ENCODE assay signal across 8 cellular contexts in genomic region chr12:2795291-2796186, GRCh38. TPM values are rescaled to one million over a fixed set of nuclear protein-coding genes. Genes with fewer than 3 reads are reported as not detected.
DNase-seq lines count a peak whose midpoint lies in the region; ATAC-seq and TF ChIP-seq lines count a peak whose summit lies in the region.

No MANE protein-coding gene starts in this region.

- 0 to 1% (median 0%) methylated on average over 10 to 111 of the region's 111 CpGs for WGBS in heart left ventricle, 4 donors

- H3K4me1 Mint-ChIP-seq in activated naive CD8-positive, alpha-beta T cell treated with anti-CD3 and anti-CD28 coated beads, Interleukin-2, amount 10 ng/mL, durations not matched to agents 7 days and 5 days = peaks cover 32% of the 10 kb centered on the region
- H3K4me1 Mint-ChIP-seq in type B pancreatic cell (ENCODE audit: unreplicated experiment) = no peaks in the 10 kb centered on the region

- intact Hi-C loops in heart left ventricle (cut with DNase I) = loop anchor here in 3 of 10 donors (2.0 kb wide), 1 partner anchor 17 kb away; the partner anchor contains the start of gene ITFG2 (in 3 of the 3)

- H3K4me1 ChIP-seq in DOHH2 (ENCODE audit: control insufficient read depth, low read length) (peaks cover 22% of the 10 kb centered on the region), HUES6 (ENCODE audit: control insufficient read depth, insufficient read depth, low read length) (peaks cover 8% of the 10 kb centered on the region; the same call in 1 of the 2 replicates), heart left ventricle (peaks cover 0 to 49% (median 27%) of the 10 kb centered on the region in 12 donors)

- peak overlapping the region; percentile 93 for H3K4me2 ChIP-seq in DOHH2 (ENCODE audit: low read length)

- TF ChIP-seq CTCF in DOHH2 (IDR thresholded peaks at IDR 0.05; ENCODE audit: low read depth, low read length, poor library complexity, severe bottlenecking) (no peak), heart left ventricle (IDR thresholded peaks at IDR 0.05) (peak in 1 of 12 donors; percentile 17), type B pancreatic cell (conservative IDR thresholded peaks at IDR 0.05) (no peak)

- H3K27me3 Mint-ChIP-seq in activated naive CD8-positive, alpha-beta T cell treated with anti-CD3 and anti-CD28 coated beads, Interleukin-2, amount 10 ng/mL, durations not matched to agents 7 days and 5 days = peaks cover 7% of the 10 kb centered on the region
- peaks cover 6% of the 10 kb centered on the region for H3K27me3 Mint-ChIP-seq in type B pancreatic cell

- peak overlapping the region; percentile 95 for H3K4me3 ChIP-seq in DOHH2 (ENCODE audit: low read length)
- H3K4me3 ChIP-seq in HUES6 (ENCODE audit: low read depth, low read length) = peak overlapping the region; percentile 77
- H3K4me3 ChIP-seq in heart left ventricle = peak overlapping the region; percentile 71 to 95 (median 86)

- peaks cover 2% of the 10 kb centered on the region; the same call in 1 of the 2 replicates for H3F3A ChIP-seq in DOHH2 (ENCODE audit: control insufficient read depth, insufficient read depth)

- H3K9ac ChIP-seq in HUES6 (ENCODE audit: low read length) = peak overlapping the region; percentile 69

- peaks cover 50% of the 10 kb centered on the region for H3K79me2 ChIP-seq in DOHH2 (ENCODE audit: control insufficient read depth, low read length)

- H3K36me3 ChIP-seq in DOHH2 (ENCODE audit: control insufficient read depth, low read length) = peaks cover 48% of the 10 kb centered on the region
- peaks cover 45% of the 10 kb centered on the region for H3K36me3 ChIP-seq in HUES6 (ENCODE audit: control insufficient read depth, insufficient read depth, low read length)
- peaks cover 0 to 37% (median 30%) of the 10 kb centered on the region in 9 donors for H3K36me3 ChIP-seq in heart left ventricle

- H4K20me1 ChIP-seq in DOHH2 (ENCODE audit: control insufficient read depth, insufficient read depth, low read depth, low read length) = peaks cover 31% of the 10 kb centered on the region

- peaks cover 17% of the 10 kb centered on the region for H3K36me3 Mint-ChIP-seq in activated naive CD8-positive, alpha-beta T cell treated with anti-CD3 and anti-CD28 coated beads, Interleukin-2, amount 10 ng/mL, durations not matched to agents 7 days and 5 days
- H3K36me3 Mint-ChIP-seq in type B pancreatic cell = peaks cover 45% of the 10 kb centered on the region

- DNase-seq in SK-N-DZ (ENCODE audit: low spot score) = peak; percentile 66
- DNase-seq in activated naive CD8-positive, alpha-beta T cell treated with anti-CD3 and anti-CD28 coated beads, Interleukin-2, amount 10 ng/mL, durations not matched to agents 7 days and 5 days = peak; percentile 87
- peak; percentile 87 to 91 (median 89) for DNase-seq in heart left ventricle
- DNase-seq in pons (ENCODE audit: low spot score) = peak; percentile 73
- DNase-seq in type B pancreatic cell (ENCODE audit: extremely low spot score, unreplicated experiment) = peak; percentile 79

- POLR2A ChIA-PET in activated naive CD8-positive, alpha-beta T cell treated with anti-CD3 and anti-CD28 coated beads, Interleukin-2, amount 10 ng/mL, durations not matched to agents 7 days and 5 days (lab: Charles Lee) = interaction anchor here (0.8 to 3.4 kb wide), 8 partner anchors 12 to 116 kb away, joined by 3 to 31 read pairs (median 8); partner anchors contain the start of genes FOXM1, ITFG2 and RHNO1

- H3K27ac Mint-ChIP-seq in activated naive CD8-positive, alpha-beta T cell treated with anti-CD3 and anti-CD28 coated beads, Interleukin-2, amount 10 ng/mL, durations not matched to agents 7 days and 5 days = peak overlapping the region; percentile 85
- H3K27ac Mint-ChIP-seq in type B pancreatic cell = peak overlapping the region; percentile 92

- H3K27ac ChIP-seq in DOHH2 (ENCODE audit: low read depth, low read length) (no peak overlapping the region), HUES6 (ENCODE audit: low read depth, low read length) (no peak overlapping the region), heart left ventricle (peak overlapping the region in 11 of 12 donors; percentile 68 to 89 (median 81))

- H3K27me3 ChIP-seq in DOHH2 (ENCODE audit: control insufficient read depth, low read length) (no peaks in the 10 kb centered on the region), HUES6 (ENCODE audit: control insufficient read depth, insufficient read depth, low read length) (peaks cover 16% of the 10 kb centered on the region), heart left ventricle (peaks cover 0 to 4% (median 0%) of the 10 kb centered on the region in 9 donors)

- peak in 1 of 2 donors; percentile 63 for TF ChIP-seq POLR2A in heart left ventricle (IDR thresholded peaks at IDR 0.05)

- H3K4me3 Mint-ChIP-seq in activated naive CD8-positive, alpha-beta T cell treated with anti-CD3 and anti-CD28 coated beads, Interleukin-2, amount 10 ng/mL, durations not matched to agents 7 days and 5 days = peak overlapping the region; percentile 87
- H3K4me3 Mint-ChIP-seq in type B pancreatic cell = peak overlapping the region; percentile 95

- no peaks in the 10 kb centered on the region for H3K9me3 ChIP-seq in DOHH2 (ENCODE audit: control insufficient read depth, insufficient read depth, low read length)
- no peaks in the 10 kb centered on the region for H3K9me3 ChIP-seq in HUES6 (ENCODE audit: control insufficient read depth, insufficient read depth, low read depth, low read length)
- no peaks in the 10 kb centered on the region for H3K9me3 ChIP-seq in heart left ventricle

- H3K9me2 ChIP-seq in DOHH2 (replicated peaks; ENCODE audit: control insufficient read depth, low read length) = no peaks in the 10 kb centered on the region

- no peaks in the 10 kb centered on the region for H3K9me3 Mint-ChIP-seq in activated naive CD8-positive, alpha-beta T cell treated with anti-CD3 and anti-CD28 coated beads, Interleukin-2, amount 10 ng/mL, durations not matched to agents 7 days and 5 days
- H3K9me3 Mint-ChIP-seq in type B pancreatic cell = no peaks in the 10 kb centered on the region

- ATAC-seq in GM21390 (IDR thresholded peaks at IDR 0.05; ENCODE audit: unreplicated experiment) = peak; percentile 72
- ATAC-seq in activated naive CD8-positive, alpha-beta T cell treated with anti-CD3 and anti-CD28 coated beads, Interleukin-2, amount 10 ng/mL, durations not matched to agents 7 days and 5 days (ENCODE audit: low read depth) = peak; percentile 66
- peak; percentile 86 to 92 (median 89) for ATAC-seq in heart left ventricle

RNA-seq across cellular contexts. Expression of gene FKBP4, which starts 0.8 kb away (rescaled TPM):
- 159 and 161 TPM in 2 replicates for polyA plus RNA-seq in SK-N-DZ (2014; cell fraction: cytosol; rRNA removed)
- 133 and 144 TPM in 2 replicates for polyA plus RNA-seq in SK-N-DZ (2014; cell fraction: nucleus; rRNA removed)
- 10 to 100 TPM; 62.3 to 67.7 TPM for total RNA-seq in activated naive CD8-positive, alpha-beta T cell treated with anti-CD3 and anti-CD28 coated beads, Interleukin-2, amount 10 ng/mL, durations not matched to agents 7 days and 5 days
- total RNA-seq in heart left ventricle = 10 to 100 TPM; 25.8 to 76.2 (median 44.0) TPM
- 10 to 100 TPM; 25.4 to 84.9 TPM for polyA plus RNA-seq in heart left ventricle
- total RNA-seq in type B pancreatic cell (ENCODE audit: low replicate concordance) = 127 and 283 TPM in 2 replicates

RNA-seq across cellular contexts. Expression of gene ITFG2, which starts 16.9 kb away (rescaled TPM):
- polyA plus RNA-seq in SK-N-DZ (2014; cell fraction: cytosol; rRNA removed) = 45.1 and 55.1 TPM in 2 replicates
- polyA plus RNA-seq in SK-N-DZ (2014; cell fraction: nucleus; rRNA removed) = 63.4 and 88.2 TPM in 2 replicates
- total RNA-seq in activated naive CD8-positive, alpha-beta T cell treated with anti-CD3 and anti-CD28 coated beads, Interleukin-2, amount 10 ng/mL, durations not matched to agents 7 days and 5 days = 10 to 100 TPM; 66.2 to 66.8 TPM
- 10 to 100 TPM in 6 of 9 donors, 1 to 10 TPM in 3; 7.6 to 21.7 (median 12.1) TPM for total RNA-seq in heart left ventricle
- polyA plus RNA-seq in heart left ventricle = 10 to 100 TPM; 10.2 to 15.6 TPM
- total RNA-seq in type B pancreatic cell (ENCODE audit: low replicate concordance) = 41.8 and 85.8 TPM in 2 replicates

RNA-seq across cellular contexts. Expression of gene NRIP2, which starts 39.3 kb away (rescaled TPM):
- not detected in 2 replicates for polyA plus RNA-seq in SK-N-DZ (2014; cell fraction: cytosol; rRNA removed)
- polyA plus RNA-seq in SK-N-DZ (2014; cell fraction: nucleus; rRNA removed) = not detected in 2 replicates
- total RNA-seq in activated naive CD8-positive, alpha-beta T cell treated with anti-CD3 and anti-CD28 coated beads, Interleukin-2, amount 10 ng/mL, durations not matched to agents 7 days and 5 days = not detected
- total RNA-seq in heart left ventricle (1 to 10 TPM; 1.9 to 3.1 (median 2.1) TPM), type B pancreatic cell (ENCODE audit: low replicate concordance) (1.2 TPM in 1 of 2 replicates, not detected in the other)
- 1 to 10 TPM; 1.9 to 2.1 TPM for polyA plus RNA-seq in heart left ventricle

Comparison
In these comparisons a context has a peak if more than half of its experiments do, and no peak if none do; other contexts are left out.
1. H3K27ac ChIP-seq: peak in heart left ventricle (11 of 12); none in DOHH2 (single experiment) and HUES6 (single experiment).
2. Peak in every context shown above with its lines, with median percentiles within 50 percentile points of each other: H3K4me3 ChIP-seq, ATAC-seq and DNase-seq.